Comparison of ENCODE assay signal across 33 cellular contexts in genomic region chr2:119671011-119671410, GRCh38.
"Had no signal": no experiment of that assay in that cellular context is flagged by ENCODE, and none has a peak within 500 bp of the region (broad histone marks: within the 10 kb centered on the region; RNA-seq: fewer than 3 reads in every experiment).

No MANE protein-coding gene starts in this region.

- H3K4me1 ChIP-seq: body of pancreas, Peyer's patch had no signal

- FAIRE-seq: astrocyte, bronchial epithelial cell had no signal

- H3K4me3 ChIP-seq: body of pancreas, Peyer's patch had no signal

- H3K9me3 ChIP-seq: body of pancreas, Peyer's patch had no signal

- H3K36me3 ChIP-seq: Peyer's patch, WERI-Rb-1 had no signal

- DNase-seq: activated CD4-positive, alpha-beta memory T cell treated with anti-CD3 and anti-CD28 coated beads, Interleukin-2, amount 10 ng/mL, durations not matched to agents 7 days and 5 days; activated CD4-positive, alpha-beta T cell treated with anti-CD3 and anti-CD28 coated beads for 1 hour; activated CD4-positive, alpha-beta T cell treated with anti-CD3 and anti-CD28 coated beads for 48 hours; activated CD4-positive, CD25-positive, alpha-beta regulatory T cell; activated CD8-positive, alpha-beta memory T cell treated with anti-CD3 and anti-CD28 coated beads for 24 hours; activated CD8-positive, alpha-beta memory T cell treated with anti-CD3 and anti-CD28 coated beads, Interleukin-2, amount 10 ng/mL, durations not matched to agents 7 days and 5 days; activated CD8-positive, alpha-beta memory T cell treated with anti-CD3 and anti-CD28 coated beads, Interleukin-2, amount 50 U/mL, for 48 hours; activated gamma-delta T cell; activated naive CD4-positive, alpha-beta T cell treated with Interleukin-2 at 50 U/mL for 16 hours; activated naive CD8-positive, alpha-beta T cell treated with anti-CD3 and anti-CD28 coated beads, Interleukin-2, amount 10 ng/mL, durations not matched to agents 7 days and 5 days; activated T-cell treated with anti-CD3 and anti-CD28 coated beads, Interleukin-2, amount 50 U/mL, for 1 hour; activated T-cell treated with anti-CD3 and anti-CD28 coated beads, Interleukin-2, amount 50 U/mL, for 72 hours; amygdala; body of pancreas; caudate nucleus; NCI-H1092 treated with DMSO at 0.1 percent for 48 hours; NCI-H1417; NCI-H187 treated with DMSO at 0.1 percent for 48 hours; NCI-H2081; NCI-H2171 treated with DMSO at 0.1 percent for 48 hours; NCI-H226; NCI-H446 treated with DMSO at 0.1 percent for 48 hours; NCI-H524; Peyer's patch; RPMI8226; SIG-M5; T1000; WERI-Rb-1 had no signal

- H3K4me3 Mint-ChIP-seq: activated CD4-positive, alpha-beta memory T cell treated with anti-CD3 and anti-CD28 coated beads, Interleukin-2, amount 10 ng/mL, durations not matched to agents 7 days and 5 days; activated CD8-positive, alpha-beta memory T cell treated with anti-CD3 and anti-CD28 coated beads, Interleukin-2, amount 10 ng/mL, durations not matched to agents 7 days and 5 days; activated naive CD4-positive, alpha-beta T cell treated with anti-CD3 and anti-CD28 coated beads, Interleukin-2, amount 50 U/mL, for 24 hours; activated naive CD8-positive, alpha-beta T cell treated with anti-CD3 and anti-CD28 coated beads, Interleukin-2, amount 10 ng/mL, durations not matched to agents 7 days and 5 days; activated T-cell treated with anti-CD3 and anti-CD28 coated beads, Interleukin-2, amount 50 U/mL, for 72 hours had no signal

- H3K27ac ChIP-seq: body of pancreas, KMS-11, Peyer's patch, WERI-Rb-1 had no signal

- H3K27me3 ChIP-seq: body of pancreas, Peyer's patch had no signal

- H3K4me1 Mint-ChIP-seq: activated CD4-positive, alpha-beta memory T cell treated with anti-CD3 and anti-CD28 coated beads, Interleukin-2, amount 10 ng/mL, durations not matched to agents 7 days and 5 days; activated CD8-positive, alpha-beta memory T cell treated with anti-CD3 and anti-CD28 coated beads, Interleukin-2, amount 10 ng/mL, durations not matched to agents 7 days and 5 days; activated naive CD4-positive, alpha-beta T cell treated with anti-CD3 and anti-CD28 coated beads, Interleukin-2, amount 50 U/mL, for 24 hours; activated naive CD8-positive, alpha-beta T cell treated with anti-CD3 and anti-CD28 coated beads, Interleukin-2, amount 10 ng/mL, durations not matched to agents 7 days and 5 days had no signal

- H3K27me3 Mint-ChIP-seq: activated naive CD4-positive, alpha-beta T cell treated with anti-CD3 and anti-CD28 coated beads, Interleukin-2, amount 50 U/mL, for 24 hours had no signal

- H3K9ac ChIP-seq: KMS-11 had no signal

- H3K36me3 Mint-ChIP-seq: activated CD8-positive, alpha-beta memory T cell treated with anti-CD3 and anti-CD28 coated beads, Interleukin-2, amount 10 ng/mL, durations not matched to agents 7 days and 5 days; activated naive CD4-positive, alpha-beta T cell treated with anti-CD3 and anti-CD28 coated beads, Interleukin-2, amount 50 U/mL, for 24 hours; activated naive CD8-positive, alpha-beta T cell treated with anti-CD3 and anti-CD28 coated beads, Interleukin-2, amount 10 ng/mL, durations not matched to agents 7 days and 5 days had no signal

- H3K27ac Mint-ChIP-seq: activated CD4-positive, alpha-beta memory T cell treated with anti-CD3 and anti-CD28 coated beads, Interleukin-2, amount 10 ng/mL, durations not matched to agents 7 days and 5 days; activated CD8-positive, alpha-beta memory T cell treated with anti-CD3 and anti-CD28 coated beads, Interleukin-2, amount 10 ng/mL, durations not matched to agents 7 days and 5 days; activated naive CD4-positive, alpha-beta T cell treated with anti-CD3 and anti-CD28 coated beads, Interleukin-2, amount 50 U/mL, for 24 hours; activated naive CD8-positive, alpha-beta T cell treated with anti-CD3 and anti-CD28 coated beads, Interleukin-2, amount 10 ng/mL, durations not matched to agents 7 days and 5 days; activated T-cell treated with anti-CD3 and anti-CD28 coated beads, Interleukin-2, amount 50 U/mL, for 72 hours; activated T-helper 2 cell treated with anti-CD3 and anti-CD28 coated beads, Interferon-gamma antibody, Interleukin-2, Interleukin-4, amounts not matched to agents 10 μg/mL and 5 μg/mL and 100 μg/mL, durations not matched to agents 14 hours and 24 hours and 36 hours had no signal

- H3K4me2 ChIP-seq: KMS-11 had no signal

- H3K9me3 Mint-ChIP-seq: activated CD4-positive, alpha-beta memory T cell treated with anti-CD3 and anti-CD28 coated beads, Interleukin-2, amount 10 ng/mL, durations not matched to agents 7 days and 5 days; activated naive CD4-positive, alpha-beta T cell treated with anti-CD3 and anti-CD28 coated beads, Interleukin-2, amount 50 U/mL, for 24 hours; activated naive CD8-positive, alpha-beta T cell treated with anti-CD3 and anti-CD28 coated beads, Interleukin-2, amount 10 ng/mL, durations not matched to agents 7 days and 5 days; activated T-cell treated with anti-CD3 and anti-CD28 coated beads, Interleukin-2, amount 50 U/mL, for 72 hours; activated T-helper 2 cell treated with anti-CD3 and anti-CD28 coated beads, Interferon-gamma antibody, Interleukin-2, Interleukin-4, amounts not matched to agents 10 μg/mL and 5 μg/mL and 100 μg/mL, durations not matched to agents 14 hours and 24 hours and 36 hours had no signal

- ATAC-seq: activated CD8-positive, alpha-beta memory T cell treated with anti-CD3 and anti-CD28 coated beads, Interleukin-2, amount 10 ng/mL, durations not matched to agents 7 days and 5 days; activated T-cell treated with anti-CD3 and anti-CD28 coated beads, Interleukin-2, amount 50 U/mL, for 72 hours; body of pancreas had no signal
